In genomic region chr5:11139471-11139870, GRCh38 we compare ENCODE assay signal across 8 cellular contexts.
"Had no signal": no experiment of that assay in that cellular context is flagged by ENCODE, and none has a peak within 500 bp of the region (broad histone marks: within the 10 kb centered on the region; RNA-seq: fewer than 3 reads in every experiment).

No MANE protein-coding gene starts in this region.

- H3K4me3 ChIP-seq: dorsolateral prefrontal cortex, stomach had no signal

- H3K27ac ChIP-seq: stomach had no signal

- H3K36me3 ChIP-seq: stomach had no signal

- H3K27me3 ChIP-seq: dorsolateral prefrontal cortex had no signal

- H3K4me1 ChIP-seq: stomach had no signal

- DNase-seq: activated CD4-positive, alpha-beta T cell treated with anti-CD3 and anti-CD28 coated beads, Interleukin-2, amount 50 U/mL, for 1 hour; activated CD4-positive, CD25-positive, alpha-beta regulatory T cell; dorsolateral prefrontal cortex; hypothalamus; left ventricle myocardium superior; stimulated activated CD4-positive, alpha-beta T cell treated with anti-CD3 and anti-CD28 coated beads, Interleukin-15, amount 100 ng/mL, for 24 hours; stimulated activated CD4-positive, alpha-beta T cell treated with anti-CD3 and anti-CD28 coated beads, Interleukin-4, amount 100 ng/mL, for 4 hours; stomach had no signal
